ENCODE assay signal across 8 cellular contexts in the genomic region with DNA sequence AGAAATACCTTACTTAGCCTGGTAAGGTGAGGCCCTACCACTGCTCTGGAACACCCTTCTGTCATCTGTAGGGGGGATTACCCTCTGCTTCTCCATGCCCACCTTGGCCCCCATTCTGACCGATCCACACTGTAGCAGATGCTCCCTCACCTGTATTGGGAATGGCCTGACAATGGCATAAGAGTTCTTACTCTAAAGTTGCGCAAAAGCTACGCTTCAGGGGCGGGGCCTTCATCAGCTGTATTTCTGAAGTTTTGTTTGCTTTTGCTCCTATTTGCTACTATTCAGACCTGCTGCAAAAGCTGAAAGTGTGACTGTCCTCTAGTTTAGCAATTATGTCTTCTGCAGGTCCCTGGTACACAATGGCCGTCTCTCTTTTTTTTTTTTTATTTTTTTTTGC.
"Had no signal": no experiment of that assay in that cellular context is flagged by ENCODE, and none has a peak within 500 bp of the region (broad histone marks: within the 10 kb centered on the region; RNA-seq: fewer than 3 reads in every experiment).

No MANE protein-coding gene starts in this region.

- DNase-seq: GDM1, GF-D8 had no signal

- H3K4me3 ChIP-seq: GM12878 had no signal

- FAIRE-seq: G401.6, GM12878, GM12891, GM12892, GM18507, GM19239 had no signal

- ATAC-seq: GM12878 had no signal
